ENCODE assay signal across 2 cellular contexts in the genomic region with DNA sequence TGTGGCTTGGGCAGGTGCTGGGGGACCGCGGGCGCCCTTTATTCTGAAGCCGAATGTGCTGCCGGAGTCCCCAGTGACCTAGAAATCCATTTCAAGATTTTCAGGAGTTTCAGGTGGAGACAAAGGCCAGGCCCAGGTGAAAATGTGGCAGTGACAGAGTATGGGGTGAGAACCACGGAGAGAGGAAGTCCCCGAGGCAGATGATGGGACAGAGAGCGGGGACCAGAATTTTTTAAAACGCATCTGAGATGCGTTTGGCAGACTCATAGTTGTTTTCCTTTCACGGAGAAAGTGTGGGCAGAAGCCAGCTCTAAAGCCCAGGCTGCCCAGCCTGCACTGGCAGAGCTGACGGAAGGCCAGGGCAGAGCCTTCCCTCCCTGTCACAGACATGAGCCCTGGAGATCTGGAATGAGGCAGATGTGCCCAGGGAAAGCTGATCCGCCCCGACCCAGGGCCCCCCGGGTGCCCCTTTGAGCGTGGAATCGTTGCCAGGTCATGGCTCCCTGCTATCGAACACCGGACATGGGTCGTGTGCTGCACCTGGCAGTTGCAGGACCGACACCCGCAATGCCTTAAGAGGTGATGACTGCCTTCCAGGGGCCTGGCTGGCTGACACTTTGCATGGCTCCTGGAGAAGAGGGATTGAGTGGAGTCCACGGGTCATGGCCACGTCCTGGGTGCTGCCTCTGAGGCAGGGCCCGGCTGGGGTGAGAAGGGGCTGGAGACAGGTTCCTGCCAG.
TF ChIP-seq lines count a peak whose summit lies in the region.

No MANE protein-coding gene starts in this region.

TF ChIP-seq in A549, 52 proteins besides CTCF, POLR2A, EP300 and RAD21:
- TF ChIP-seq FOXS1 (CRISPR knock-in tag; IDR thresholded peaks at IDR 0.05) (no peak), BHLHE40 (IDR thresholded peaks at IDR 0.05; ENCODE audit: low read depth, low read length) (no peak), FOSL2 (IDR thresholded peaks at IDR 0.05) (no peak), FOSL2 (CRISPR knock-in tag; IDR thresholded peaks at IDR 0.05) (no peak), HOXB5 (CRISPR knock-in tag; IDR thresholded peaks at IDR 0.05) (no peak), ZSCAN20 (CRISPR knock-in tag; IDR thresholded peaks at IDR 0.05) (no peak), SREBF2 (IDR thresholded peaks at IDR 0.05) (no peak), FOSB (CRISPR knock-in tag; IDR thresholded peaks at IDR 0.05) (no peak), TP53 (CRISPR knock-in tag; IDR thresholded peaks at IDR 0.05) (no peak), TFCP2L1 (CRISPR knock-in tag; IDR thresholded peaks at IDR 0.05) (no peak), NR3C1 (IDR thresholded peaks at IDR 0.05) (no peak), MAFK (IDR thresholded peaks at IDR 0.05; ENCODE audit: partially characterized antibody) (no peak), CHD2 (IDR thresholded peaks at IDR 0.05; ENCODE audit: low read length, partially characterized antibody) (no peak), RARB (CRISPR knock-in tag; IDR thresholded peaks at IDR 0.05) (no peak), EHMT2 (IDR thresholded peaks at IDR 0.05; ENCODE audit: low read depth) (no peak), GATA3 (IDR thresholded peaks at IDR 0.05; ENCODE audit: borderline replicate concordance) (no peak), EHF (CRISPR knock-in tag; IDR thresholded peaks at IDR 0.05) (no peak), JUN (IDR thresholded peaks at IDR 0.05) (no peak)
- TF ChIP-seq, protein P1, sequence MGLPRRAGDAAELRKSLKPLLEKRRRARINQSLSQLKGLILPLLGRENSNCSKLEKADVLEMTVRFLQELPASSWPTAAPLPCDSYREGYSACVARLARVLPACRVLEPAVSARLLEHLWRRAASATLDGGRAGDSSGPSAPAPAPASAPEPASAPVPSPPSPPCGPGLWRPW (IDR thresholded peaks at IDR 0.05) = no peak
- TF ChIP-seq, protein P2, sequence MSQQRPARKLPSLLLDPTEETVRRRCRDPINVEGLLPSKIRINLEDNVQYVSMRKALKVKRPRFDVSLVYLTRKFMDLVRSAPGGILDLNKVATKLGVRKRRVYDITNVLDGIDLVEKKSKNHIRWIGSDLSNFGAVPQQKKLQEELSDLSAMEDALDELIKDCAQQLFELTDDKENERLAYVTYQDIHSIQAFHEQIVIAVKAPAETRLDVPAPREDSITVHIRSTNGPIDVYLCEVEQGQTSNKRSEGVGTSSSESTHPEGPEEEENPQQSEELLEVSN (IDR thresholded peaks at IDR 0.05; ENCODE audit: borderline replicate concordance, low read depth) = no peak
- TF ChIP-seq, protein P3, sequence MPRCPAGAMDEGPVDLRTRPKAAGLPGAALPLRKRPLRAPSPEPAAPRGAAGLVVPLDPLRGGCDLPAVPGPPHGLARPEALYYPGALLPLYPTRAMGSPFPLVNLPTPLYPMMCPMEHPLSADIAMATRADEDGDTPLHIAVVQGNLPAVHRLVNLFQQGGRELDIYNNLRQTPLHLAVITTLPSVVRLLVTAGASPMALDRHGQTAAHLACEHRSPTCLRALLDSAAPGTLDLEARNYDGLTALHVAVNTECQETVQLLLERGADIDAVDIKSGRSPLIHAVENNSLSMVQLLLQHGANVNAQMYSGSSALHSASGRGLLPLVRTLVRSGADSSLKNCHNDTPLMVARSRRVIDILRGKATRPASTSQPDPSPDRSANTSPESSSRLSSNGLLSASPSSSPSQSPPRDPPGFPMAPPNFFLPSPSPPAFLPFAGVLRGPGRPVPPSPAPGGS (IDR thresholded peaks at IDR 0.05) = no peak
TF ChIP-seq in A549: peak in this region for 0.

TF ChIP-seq in WTC11, 78 proteins besides CTCF, POLR2A, EP300 and RAD21:
- no peak for TF ChIP-seq ELF4 (CRISPR knock-in tag; IDR thresholded peaks at IDR 0.05; ENCODE audit: low read depth)
- no peak for TF ChIP-seq IRF2 (CRISPR knock-in tag; IDR thresholded peaks at IDR 0.05; ENCODE audit: borderline replicate concordance, low read depth)
- TF ChIP-seq, protein P4, sequence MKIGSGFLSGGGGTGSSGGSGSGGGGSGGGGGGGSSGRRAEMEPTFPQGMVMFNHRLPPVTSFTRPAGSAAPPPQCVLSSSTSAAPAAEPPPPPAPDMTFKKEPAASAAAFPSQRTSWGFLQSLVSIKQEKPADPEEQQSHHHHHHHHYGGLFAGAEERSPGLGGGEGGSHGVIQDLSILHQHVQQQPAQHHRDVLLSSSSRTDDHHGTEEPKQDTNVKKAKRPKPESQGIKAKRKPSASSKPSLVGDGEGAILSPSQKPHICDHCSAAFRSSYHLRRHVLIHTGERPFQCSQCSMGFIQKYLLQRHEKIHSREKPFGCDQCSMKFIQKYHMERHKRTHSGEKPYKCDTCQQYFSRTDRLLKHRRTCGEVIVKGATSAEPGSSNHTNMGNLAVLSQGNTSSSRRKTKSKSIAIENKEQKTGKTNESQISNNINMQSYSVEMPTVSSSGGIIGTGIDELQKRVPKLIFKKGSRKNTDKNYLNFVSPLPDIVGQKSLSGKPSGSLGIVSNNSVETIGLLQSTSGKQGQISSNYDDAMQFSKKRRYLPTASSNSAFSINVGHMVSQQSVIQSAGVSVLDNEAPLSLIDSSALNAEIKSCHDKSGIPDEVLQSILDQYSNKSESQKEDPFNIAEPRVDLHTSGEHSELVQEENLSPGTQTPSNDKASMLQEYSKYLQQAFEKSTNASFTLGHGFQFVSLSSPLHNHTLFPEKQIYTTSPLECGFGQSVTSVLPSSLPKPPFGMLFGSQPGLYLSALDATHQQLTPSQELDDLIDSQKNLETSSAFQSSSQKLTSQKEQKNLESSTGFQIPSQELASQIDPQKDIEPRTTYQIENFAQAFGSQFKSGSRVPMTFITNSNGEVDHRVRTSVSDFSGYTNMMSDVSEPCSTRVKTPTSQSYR (CRISPR knock-in tag; IDR thresholded peaks at IDR 0.05) = no peak
- TF ChIP-seq SOX15 (CRISPR knock-in tag; IDR thresholded peaks at IDR 0.05) = no peak
- no peak for TF ChIP-seq TEAD4 (CRISPR knock-in tag; IDR thresholded peaks at IDR 0.05)
- TF ChIP-seq, protein P5, sequence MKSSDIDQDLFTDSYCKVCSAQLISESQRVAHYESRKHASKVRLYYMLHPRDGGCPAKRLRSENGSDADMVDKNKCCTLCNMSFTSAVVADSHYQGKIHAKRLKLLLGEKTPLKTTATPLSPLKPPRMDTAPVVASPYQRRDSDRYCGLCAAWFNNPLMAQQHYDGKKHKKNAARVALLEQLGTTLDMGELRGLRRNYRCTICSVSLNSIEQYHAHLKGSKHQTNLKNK (CRISPR knock-in tag; IDR thresholded peaks at IDR 0.05) = no peak
